ENCODE assay signal across 8 cellular contexts in genomic region chr14:57486767-57487379, GRCh38. TPM values are rescaled to one million over a fixed set of nuclear protein-coding genes. Genes with fewer than 3 reads are reported as not detected.
A peak's percentile ranks its signal among the peaks of the same experiment; 100 is the strongest.
DNase-seq lines count a peak whose midpoint lies in the region; ATAC-seq and TF ChIP-seq lines count a peak whose summit lies in the region.

No MANE protein-coding gene starts in this region.

- no peak overlapping the region for H3K4me3 Mint-ChIP-seq in natural killer cell

- no peak for DNase-seq in AG09309 (ENCODE audit: low read depth)
- DNase-seq in HAP-1 (ENCODE audit: low spot score in 2 of 2) = peak; percentile 18 to 50
- DNase-seq in NCI-H345 (lab: John Stamatoyannopoulos, UW) = peak; percentile 44
- peak; percentile 88 for DNase-seq in cerebellar cortex (ENCODE audit: low spot score)
- DNase-seq in lower lobe of right lung = no peak
- no peak for DNase-seq in natural killer cell

- no peaks in the 10 kb centered on the region for H3K36me3 Mint-ChIP-seq in natural killer cell

- H3K4me1 ChIP-seq in HAP-1 (no peaks in the 10 kb centered on the region), lower lobe of right lung (no peaks in the 10 kb centered on the region)

- ATAC-seq in lower lobe of right lung (no peak), HG03175 (IDR thresholded peaks at IDR 0.05; ENCODE audit: unreplicated experiment) (no peak), GM21447 (IDR thresholded peaks at IDR 0.05; ENCODE audit: unreplicated experiment) (no peak), natural killer cell (no peak)

- H3K27me3 ChIP-seq in HAP-1 (ENCODE audit: low read depth) = peaks cover 16% of the 10 kb centered on the region
- H3K27me3 ChIP-seq in lower lobe of right lung (ENCODE audit: low read depth) = no peaks in the 10 kb centered on the region

- H3K4me3 ChIP-seq in AG09309 (ENCODE audit: control insufficient read depth, low read depth, low read length) (no peak overlapping the region), HAP-1 (no peak overlapping the region), lower lobe of right lung (no peak overlapping the region)

- H3K36me3 ChIP-seq in HAP-1 (replicated peaks) (no peaks in the 10 kb centered on the region), lower lobe of right lung (no peaks in the 10 kb centered on the region)

- no peak overlapping the region for H3K27ac Mint-ChIP-seq in natural killer cell

- no peaks in the 10 kb centered on the region for H3K9me3 Mint-ChIP-seq in natural killer cell

- H3K9me3 ChIP-seq in HAP-1 (no peaks in the 10 kb centered on the region), lower lobe of right lung (no peaks in the 10 kb centered on the region)

- no peaks in the 10 kb centered on the region for H3K27me3 Mint-ChIP-seq in natural killer cell (ENCODE audit: low read depth in 2 of 2)

- in situ Hi-C loops in HAP-1 (cut with MboI; ENCODE audit: low sequenced_read_pairs) = loop anchor here (25.0 kb wide), 1 partner anchor 575 kb away; no protein-coding TSS in a partner anchor

- H3K4me1 Mint-ChIP-seq in natural killer cell = no peaks in the 10 kb centered on the region

- intact Hi-C loops in lower lobe of right lung (cut with DNase I) (loop anchor here (10.0 kb wide), 1 partner anchor 588 kb away; no protein-coding TSS in a partner anchor), natural killer cell (cut with micrococcal nuclease) (no loop called here)

- H3K27ac ChIP-seq in lower lobe of right lung = no peak overlapping the region

- peak; percentile 70 for TF ChIP-seq CTCF in AG09309 (IDR thresholded peaks at IDR 0.05; ENCODE audit: control insufficient read depth, insufficient read depth, low read depth, low read length, missing control alignments)
- TF ChIP-seq CTCF in lower lobe of right lung (IDR thresholded peaks at IDR 0.05) = peak; percentile 52
- TF ChIP-seq CTCF in natural killer cell (IDR thresholded peaks at IDR 0.05) = no peak

RNA-seq across cellular contexts. Expression of gene CCDC198, which starts 6.8 kb away (rescaled TPM):
- total RNA-seq in lower lobe of right lung (not detected), natural killer cell (not detected)

Comparison
In these comparisons a context has a peak if more than half of its experiments do, and no peak if none do; other contexts are left out.
1. DNase-seq: peak in HAP-1 (2 of 2), NCI-H345 (single experiment) and cerebellar cortex (single experiment); none in AG09309 (single experiment), lower lobe of right lung (single experiment) and natural killer cell (single experiment).